In the genomic region with DNA sequence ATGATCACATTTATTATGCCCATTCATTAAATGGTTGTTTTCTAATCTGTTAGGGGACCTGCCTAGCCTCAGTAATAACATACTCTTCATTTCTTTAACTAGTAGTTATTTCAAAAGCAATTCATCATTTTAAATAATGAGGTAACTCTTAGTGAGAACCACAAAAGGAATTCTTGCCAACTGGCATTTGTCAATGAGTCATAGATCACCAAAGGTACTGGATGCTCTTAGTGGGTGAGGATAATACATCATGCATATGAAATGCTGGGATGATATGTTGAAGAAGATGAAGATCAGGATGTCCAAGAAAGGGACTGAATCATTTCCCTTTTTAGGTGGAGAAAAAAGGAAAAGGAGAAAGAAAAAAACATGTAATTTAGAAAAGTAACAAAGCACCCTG, we compare ENCODE assay signal across 15 cellular contexts.
"Had no signal": no experiment of that assay in that cellular context is flagged by ENCODE, and none has a peak within 500 bp of the region (broad histone marks: within the 10 kb centered on the region; RNA-seq: fewer than 3 reads in every experiment).

No MANE protein-coding gene starts in this region.

- H3K9ac ChIP-seq: parathyroid adenoma had no signal

- H3K4me1 ChIP-seq: ascending aorta, heart right ventricle, parathyroid adenoma, transverse colon had no signal

- H3K4me3 ChIP-seq: ascending aorta, coronary artery, heart right ventricle, transverse colon had no signal

- H3K27me3 ChIP-seq: ascending aorta, heart right ventricle, transverse colon had no signal

- H3K27ac ChIP-seq: ascending aorta, coronary artery, heart right ventricle, parathyroid adenoma, transverse colon had no signal

- DNase-seq: activated CD4-positive, alpha-beta T cell treated with anti-CD3 and anti-CD28 coated beads, Interleukin-2, amount 50 U/mL, for 1 hour; activated CD8-positive, alpha-beta memory T cell treated with anti-CD3 and anti-CD28 coated beads for 24 hours; activated naive CD4-positive, alpha-beta T cell; caudate nucleus; heart right ventricle; naive thymus-derived CD8-positive, alpha-beta T cell; stimulated activated naive CD8-positive, alpha-beta T cell treated with anti-CD3 and anti-CD28 coated beads, Interleukin-15, Interleukin-2, amounts not matched to agents 100 U/mL and 50 U/mL, for 24 hours; T-cell; T-helper 9 cell; transverse colon had no signal

- H2AFZ ChIP-seq: parathyroid adenoma had no signal

- H3K79me2 ChIP-seq: parathyroid adenoma had no signal

- ATAC-seq: activated CD4-positive, CD25-positive, alpha-beta regulatory T cell treated with anti-CD3 and anti-CD28 coated beads, Interleukin-2, amount 50 U/mL, for 24 hours; heart right ventricle; left lobe of liver; naive thymus-derived CD8-positive, alpha-beta T cell; stimulated activated naive CD8-positive, alpha-beta T cell treated with anti-CD3 and anti-CD28 coated beads, Interleukin-15, Interleukin-2, amounts not matched to agents 100 U/mL and 50 U/mL, for 24 hours; T-cell had no signal

- H3K9me3 ChIP-seq: ascending aorta, transverse colon had no signal

- H3K36me3 ChIP-seq: ascending aorta, heart right ventricle, transverse colon had no signal
